1 cellular context compared by ENCODE assay signal in genomic region chr13:44128522-44128921, GRCh38.
A peak's percentile ranks its signal among the peaks of the same experiment; 100 is the strongest.
TF ChIP-seq lines count a peak whose summit lies in the region.

No MANE protein-coding gene starts in this region.

TF ChIP-seq in IMR-90, 13 proteins besides CTCF, POLR2A, EP300 and RAD21 (continued from another document):
- peak; percentile 73; the same call in 1 of the 2 replicates for TF ChIP-seq USF2 (IDR thresholded peaks at IDR 0.05; ENCODE audit: low read depth, low read length)
